1 cellular context compared by ENCODE assay signal in the genomic region with DNA sequence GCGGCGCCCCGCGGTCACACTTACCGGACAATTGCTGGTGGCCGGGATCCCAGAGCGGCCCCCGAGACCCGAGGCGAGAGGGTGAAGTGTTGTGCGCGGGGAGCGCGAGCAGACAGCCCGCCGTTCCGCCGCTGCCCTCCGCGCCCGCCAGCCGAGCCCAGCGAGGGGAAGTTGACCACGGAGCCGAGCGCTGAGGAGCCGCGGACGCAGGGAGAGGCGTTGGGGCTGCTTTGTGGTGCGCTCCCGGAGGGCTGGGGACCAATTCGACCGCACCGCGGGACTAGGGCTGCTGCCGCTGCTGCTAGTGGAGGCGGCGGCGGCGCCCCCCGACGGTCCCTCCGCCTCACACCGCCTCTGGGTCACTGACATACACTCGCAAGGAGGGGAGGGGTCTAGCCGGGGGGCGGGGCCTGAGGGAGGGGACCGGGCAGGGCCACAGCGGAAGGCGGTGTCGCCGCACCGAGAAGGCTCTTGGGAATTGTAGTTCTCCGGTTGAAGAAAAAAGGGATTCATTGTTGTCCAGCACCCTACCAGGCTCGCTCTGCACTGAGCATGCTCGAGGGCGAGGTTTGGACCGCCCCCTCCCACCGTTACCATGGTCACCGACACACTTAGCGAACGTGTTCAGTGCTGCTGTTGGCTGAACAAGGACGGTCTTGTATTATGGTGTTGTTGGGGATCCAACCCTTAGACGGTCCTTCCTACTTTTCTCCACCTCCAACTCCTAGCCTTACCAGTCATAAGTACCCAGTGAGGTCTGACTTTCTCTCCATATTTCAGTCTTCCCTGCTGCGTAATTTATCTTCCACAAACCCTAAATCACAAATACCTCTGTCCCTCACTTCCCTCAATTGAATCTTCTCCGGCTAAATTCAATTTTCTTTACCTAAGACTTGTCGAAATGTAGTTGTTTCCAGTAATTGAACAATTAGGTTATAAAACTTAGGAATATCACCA.
A peak's percentile ranks its signal among the peaks of the same experiment; 100 is the strongest.
TF ChIP-seq lines count a peak whose summit lies in the region.

A gene with protein sequence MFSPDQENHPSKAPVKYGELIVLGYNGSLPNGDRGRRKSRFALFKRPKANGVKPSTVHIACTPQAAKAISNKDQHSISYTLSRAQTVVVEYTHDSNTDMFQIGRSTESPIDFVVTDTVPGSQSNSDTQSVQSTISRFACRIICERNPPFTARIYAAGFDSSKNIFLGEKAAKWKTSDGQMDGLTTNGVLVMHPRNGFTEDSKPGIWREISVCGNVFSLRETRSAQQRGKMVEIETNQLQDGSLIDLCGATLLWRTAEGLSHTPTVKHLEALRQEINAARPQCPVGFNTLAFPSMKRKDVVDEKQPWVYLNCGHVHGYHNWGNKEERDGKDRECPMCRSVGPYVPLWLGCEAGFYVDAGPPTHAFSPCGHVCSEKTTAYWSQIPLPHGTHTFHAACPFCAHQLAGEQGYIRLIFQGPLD (minus strand): TSS at position 364 of the 957 bp plus-strand sequence. CDS start 36,110 bp downstream, outside the sequence.

TF ChIP-seq in HepG2, 621 proteins besides CTCF, POLR2A, EP300 and RAD21 (continued from another document and continues in another):
- TF ChIP-seq, protein P1, sequence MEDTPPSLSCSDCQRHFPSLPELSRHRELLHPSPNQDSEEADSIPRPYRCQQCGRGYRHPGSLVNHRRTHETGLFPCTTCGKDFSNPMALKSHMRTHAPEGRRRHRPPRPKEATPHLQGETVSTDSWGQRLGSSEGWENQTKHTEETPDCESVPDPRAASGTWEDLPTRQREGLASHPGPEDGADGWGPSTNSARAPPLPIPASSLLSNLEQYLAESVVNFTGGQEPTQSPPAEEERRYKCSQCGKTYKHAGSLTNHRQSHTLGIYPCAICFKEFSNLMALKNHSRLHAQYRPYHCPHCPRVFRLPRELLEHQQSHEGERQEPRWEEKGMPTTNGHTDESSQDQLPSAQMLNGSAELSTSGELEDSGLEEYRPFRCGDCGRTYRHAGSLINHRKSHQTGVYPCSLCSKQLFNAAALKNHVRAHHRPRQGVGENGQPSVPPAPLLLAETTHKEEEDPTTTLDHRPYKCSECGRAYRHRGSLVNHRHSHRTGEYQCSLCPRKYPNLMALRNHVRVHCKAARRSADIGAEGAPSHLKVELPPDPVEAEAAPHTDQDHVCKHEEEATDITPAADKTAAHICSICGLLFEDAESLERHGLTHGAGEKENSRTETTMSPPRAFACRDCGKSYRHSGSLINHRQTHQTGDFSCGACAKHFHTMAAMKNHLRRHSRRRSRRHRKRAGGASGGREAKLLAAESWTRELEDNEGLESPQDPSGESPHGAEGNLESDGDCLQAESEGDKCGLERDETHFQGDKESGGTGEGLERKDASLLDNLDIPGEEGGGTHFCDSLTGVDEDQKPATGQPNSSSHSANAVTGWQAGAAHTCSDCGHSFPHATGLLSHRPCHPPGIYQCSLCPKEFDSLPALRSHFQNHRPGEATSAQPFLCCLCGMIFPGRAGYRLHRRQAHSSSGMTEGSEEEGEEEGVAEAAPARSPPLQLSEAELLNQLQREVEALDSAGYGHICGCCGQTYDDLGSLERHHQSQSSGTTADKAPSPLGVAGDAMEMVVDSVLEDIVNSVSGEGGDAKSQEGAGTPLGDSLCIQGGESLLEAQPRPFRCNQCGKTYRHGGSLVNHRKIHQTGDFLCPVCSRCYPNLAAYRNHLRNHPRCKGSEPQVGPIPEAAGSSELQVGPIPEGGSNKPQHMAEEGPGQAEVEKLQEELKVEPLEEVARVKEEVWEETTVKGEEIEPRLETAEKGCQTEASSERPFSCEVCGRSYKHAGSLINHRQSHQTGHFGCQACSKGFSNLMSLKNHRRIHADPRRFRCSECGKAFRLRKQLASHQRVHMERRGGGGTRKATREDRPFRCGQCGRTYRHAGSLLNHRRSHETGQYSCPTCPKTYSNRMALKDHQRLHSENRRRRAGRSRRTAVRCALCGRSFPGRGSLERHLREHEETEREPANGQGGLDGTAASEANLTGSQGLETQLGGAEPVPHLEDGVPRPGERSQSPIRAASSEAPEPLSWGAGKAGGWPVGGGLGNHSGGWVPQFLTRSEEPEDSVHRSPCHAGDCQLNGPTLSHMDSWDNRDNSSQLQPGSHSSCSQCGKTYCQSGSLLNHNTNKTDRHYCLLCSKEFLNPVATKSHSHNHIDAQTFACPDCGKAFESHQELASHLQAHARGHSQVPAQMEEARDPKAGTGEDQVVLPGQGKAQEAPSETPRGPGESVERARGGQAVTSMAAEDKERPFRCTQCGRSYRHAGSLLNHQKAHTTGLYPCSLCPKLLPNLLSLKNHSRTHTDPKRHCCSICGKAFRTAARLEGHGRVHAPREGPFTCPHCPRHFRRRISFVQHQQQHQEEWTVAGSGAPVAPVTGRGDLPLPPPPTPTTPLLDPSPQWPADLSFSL (CRISPR knock-in tag; IDR thresholded peaks at IDR 0.05), result peak; percentile 66; the same call in 1 of the 2 replicates
- TF ChIP-seq KDM2A (CRISPR knock-in tag; IDR thresholded peaks at IDR 0.05; ENCODE audit: borderline replicate concordance, low read depth) (peak; percentile 88; the same call in 1 of the 2 replicates), ZNF772 (CRISPR knock-in tag; IDR thresholded peaks at IDR 0.05) (peak; percentile 93), PHF8 (CRISPR knock-in tag; IDR thresholded peaks at IDR 0.05) (peak; percentile 91), KAT7 (CRISPR knock-in tag; IDR thresholded peaks at IDR 0.05; ENCODE audit: borderline replicate concordance) (peak; percentile 98), SIX4 (CRISPR knock-in tag; IDR thresholded peaks at IDR 0.05) (no peak), HNF4G (IDR thresholded peaks at IDR 0.05; ENCODE audit: borderline replicate concordance, low read depth, low read length) (peak; percentile 41; the same call in 1 of the 2 replicates), HNF4G (CRISPR knock-in tag; IDR thresholded peaks at IDR 0.05; ENCODE audit: borderline replicate concordance, low read depth) (no peak), ZNF768 (CRISPR knock-in tag; IDR thresholded peaks at IDR 0.05) (peak; percentile 62; the same call in 1 of the 2 replicates), BHLHE40 (IDR thresholded peaks at IDR 0.05; ENCODE audit: low read length) (no peak), MIER2 (CRISPR knock-in tag; IDR thresholded peaks at IDR 0.05) (no peak), TEAD3 (CRISPR knock-in tag; optimal IDR thresholded peaks at IDR 0.05; ENCODE audit: borderline replicate concordance) (peak; percentile 22), ZSCAN12 (CRISPR knock-in tag; IDR thresholded peaks at IDR 0.05) (no peak), ZNF678 (CRISPR knock-in tag; IDR thresholded peaks at IDR 0.05) (peak; percentile 70; the same call in 1 of the 2 replicates), ZFYVE20 (CRISPR knock-in tag; IDR thresholded peaks at IDR 0.05; ENCODE audit: borderline replicate concordance, low read depth) (0 out of 2 replicates have a peak, but pooled peaks have one; percentile 64), RELA (CRISPR knock-in tag; IDR thresholded peaks at IDR 0.05) (no peak), AKAP8 (CRISPR knock-in tag; IDR thresholded peaks at IDR 0.05) (0 out of 2 replicates have a peak, but pooled peaks have one; percentile 78), REL (CRISPR knock-in tag; conservative IDR thresholded peaks at IDR 0.05) (no peak), ZSCAN22 (CRISPR knock-in tag; IDR thresholded peaks at IDR 0.05) (no peak), ZIK1 (CRISPR knock-in tag; IDR thresholded peaks at IDR 0.05; ENCODE audit: borderline replicate concordance, low read depth) (peak; percentile 89), ARID2 (CRISPR knock-in tag; IDR thresholded peaks at IDR 0.05; ENCODE audit: borderline replicate concordance) (no peak), ZNF260 (CRISPR knock-in tag; IDR thresholded peaks at IDR 0.05; ENCODE audit: borderline replicate concordance, low read depth) (no peak), KDM4B (CRISPR knock-in tag; IDR thresholded peaks at IDR 0.05) (peak; percentile 66), TOE1 (CRISPR knock-in tag; IDR thresholded peaks at IDR 0.05) (no peak), ZNF24 (IDR thresholded peaks at IDR 0.05) (peak; percentile 30; the same call in 1 of the 2 replicates), MXD4 (CRISPR knock-in tag; IDR thresholded peaks at IDR 0.05) (peak; percentile 78; the same call in 1 of the 2 replicates)
- TF ChIP-seq, protein P2, sequence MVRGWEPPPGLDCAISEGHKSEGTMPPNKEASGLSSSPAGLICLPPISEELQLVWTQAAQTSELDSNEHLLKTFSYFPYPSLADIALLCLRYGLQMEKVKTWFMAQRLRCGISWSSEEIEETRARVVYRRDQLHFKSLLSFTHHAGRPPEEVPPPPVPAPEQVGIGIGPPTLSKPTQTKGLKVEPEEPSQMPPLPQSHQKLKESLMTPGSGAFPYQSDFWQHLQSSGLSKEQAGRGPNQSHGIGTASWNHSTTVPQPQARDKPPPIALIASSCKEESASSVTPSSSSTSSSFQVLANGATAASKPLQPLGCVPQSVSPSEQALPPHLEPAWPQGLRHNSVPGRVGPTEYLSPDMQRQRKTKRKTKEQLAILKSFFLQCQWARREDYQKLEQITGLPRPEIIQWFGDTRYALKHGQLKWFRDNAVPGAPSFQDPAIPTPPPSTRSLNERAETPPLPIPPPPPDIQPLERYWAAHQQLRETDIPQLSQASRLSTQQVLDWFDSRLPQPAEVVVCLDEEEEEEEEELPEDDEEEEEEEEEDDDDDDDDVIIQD (CRISPR knock-in tag; IDR thresholded peaks at IDR 0.05; ENCODE audit: low read depth), result peak; percentile 6; the same call in 1 of the 2 replicates
- TF ChIP-seq, protein P3, sequence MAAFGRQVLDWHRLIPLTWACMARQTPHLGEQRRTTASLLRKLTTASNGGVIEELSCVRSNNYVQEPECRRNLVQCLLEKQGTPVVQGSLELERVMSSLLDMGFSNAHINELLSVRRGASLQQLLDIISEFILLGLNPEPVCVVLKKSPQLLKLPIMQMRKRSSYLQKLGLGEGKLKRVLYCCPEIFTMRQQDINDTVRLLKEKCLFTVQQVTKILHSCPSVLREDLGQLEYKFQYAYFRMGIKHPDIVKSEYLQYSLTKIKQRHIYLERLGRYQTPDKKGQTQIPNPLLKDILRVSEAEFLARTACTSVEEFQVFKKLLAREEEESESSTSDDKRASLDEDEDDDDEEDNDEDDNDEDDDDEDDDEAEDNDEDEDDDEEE (CRISPR knock-in tag; IDR thresholded peaks at IDR 0.05), result peak; percentile 83
- TF ChIP-seq, protein P4, sequence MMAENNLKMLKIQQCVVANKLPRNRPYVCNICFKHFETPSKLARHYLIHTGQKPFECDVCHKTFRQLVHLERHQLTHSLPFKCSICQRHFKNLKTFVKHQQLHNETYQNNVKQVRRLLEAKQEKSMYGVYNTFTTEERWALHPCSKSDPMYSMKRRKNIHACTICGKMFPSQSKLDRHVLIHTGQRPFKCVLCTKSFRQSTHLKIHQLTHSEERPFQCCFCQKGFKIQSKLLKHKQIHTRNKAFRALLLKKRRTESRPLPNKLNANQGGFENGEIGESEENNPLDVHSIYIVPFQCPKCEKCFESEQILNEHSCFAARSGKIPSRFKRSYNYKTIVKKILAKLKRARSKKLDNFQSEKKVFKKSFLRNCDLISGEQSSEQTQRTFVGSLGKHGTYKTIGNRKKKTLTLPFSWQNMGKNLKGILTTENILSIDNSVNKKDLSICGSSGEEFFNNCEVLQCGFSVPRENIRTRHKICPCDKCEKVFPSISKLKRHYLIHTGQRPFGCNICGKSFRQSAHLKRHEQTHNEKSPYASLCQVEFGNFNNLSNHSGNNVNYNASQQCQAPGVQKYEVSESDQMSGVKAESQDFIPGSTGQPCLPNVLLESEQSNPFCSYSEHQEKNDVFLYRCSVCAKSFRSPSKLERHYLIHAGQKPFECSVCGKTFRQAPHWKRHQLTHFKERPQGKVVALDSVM (CRISPR knock-in tag; IDR thresholded peaks at IDR 0.05), result no peak
- TF ChIP-seq, protein P5, sequence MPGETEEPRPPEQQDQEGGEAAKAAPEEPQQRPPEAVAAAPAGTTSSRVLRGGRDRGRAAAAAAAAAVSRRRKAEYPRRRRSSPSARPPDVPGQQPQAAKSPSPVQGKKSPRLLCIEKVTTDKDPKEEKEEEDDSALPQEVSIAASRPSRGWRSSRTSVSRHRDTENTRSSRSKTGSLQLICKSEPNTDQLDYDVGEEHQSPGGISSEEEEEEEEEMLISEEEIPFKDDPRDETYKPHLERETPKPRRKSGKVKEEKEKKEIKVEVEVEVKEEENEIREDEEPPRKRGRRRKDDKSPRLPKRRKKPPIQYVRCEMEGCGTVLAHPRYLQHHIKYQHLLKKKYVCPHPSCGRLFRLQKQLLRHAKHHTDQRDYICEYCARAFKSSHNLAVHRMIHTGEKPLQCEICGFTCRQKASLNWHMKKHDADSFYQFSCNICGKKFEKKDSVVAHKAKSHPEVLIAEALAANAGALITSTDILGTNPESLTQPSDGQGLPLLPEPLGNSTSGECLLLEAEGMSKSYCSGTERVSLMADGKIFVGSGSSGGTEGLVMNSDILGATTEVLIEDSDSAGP (CRISPR knock-in tag; IDR thresholded peaks at IDR 0.05; ENCODE audit: borderline replicate concordance), result peak; percentile 77; the same call in 1 of the 2 replicates
- TF ChIP-seq, protein P6, sequence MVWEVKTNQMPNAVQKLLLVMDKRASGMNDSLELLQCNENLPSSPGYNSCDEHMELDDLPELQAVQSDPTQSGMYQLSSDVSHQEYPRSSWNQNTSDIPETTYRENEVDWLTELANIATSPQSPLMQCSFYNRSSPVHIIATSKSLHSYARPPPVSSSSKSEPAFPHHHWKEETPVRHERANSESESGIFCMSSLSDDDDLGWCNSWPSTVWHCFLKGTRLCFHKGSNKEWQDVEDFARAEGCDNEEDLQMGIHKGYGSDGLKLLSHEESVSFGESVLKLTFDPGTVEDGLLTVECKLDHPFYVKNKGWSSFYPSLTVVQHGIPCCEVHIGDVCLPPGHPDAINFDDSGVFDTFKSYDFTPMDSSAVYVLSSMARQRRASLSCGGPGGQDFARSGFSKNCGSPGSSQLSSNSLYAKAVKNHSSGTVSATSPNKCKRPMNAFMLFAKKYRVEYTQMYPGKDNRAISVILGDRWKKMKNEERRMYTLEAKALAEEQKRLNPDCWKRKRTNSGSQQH (CRISPR knock-in tag; IDR thresholded peaks at IDR 0.05; ENCODE audit: low read depth), result peak; percentile 31; the same call in 1 of the 2 replicates
- TF ChIP-seq, protein P7, sequence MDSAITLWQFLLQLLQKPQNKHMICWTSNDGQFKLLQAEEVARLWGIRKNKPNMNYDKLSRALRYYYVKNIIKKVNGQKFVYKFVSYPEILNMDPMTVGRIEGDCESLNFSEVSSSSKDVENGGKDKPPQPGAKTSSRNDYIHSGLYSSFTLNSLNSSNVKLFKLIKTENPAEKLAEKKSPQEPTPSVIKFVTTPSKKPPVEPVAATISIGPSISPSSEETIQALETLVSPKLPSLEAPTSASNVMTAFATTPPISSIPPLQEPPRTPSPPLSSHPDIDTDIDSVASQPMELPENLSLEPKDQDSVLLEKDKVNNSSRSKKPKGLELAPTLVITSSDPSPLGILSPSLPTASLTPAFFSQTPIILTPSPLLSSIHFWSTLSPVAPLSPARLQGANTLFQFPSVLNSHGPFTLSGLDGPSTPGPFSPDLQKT (CRISPR knock-in tag; IDR thresholded peaks at IDR 0.05; ENCODE audit: borderline replicate concordance), result no peak
- TF ChIP-seq, protein P8, sequence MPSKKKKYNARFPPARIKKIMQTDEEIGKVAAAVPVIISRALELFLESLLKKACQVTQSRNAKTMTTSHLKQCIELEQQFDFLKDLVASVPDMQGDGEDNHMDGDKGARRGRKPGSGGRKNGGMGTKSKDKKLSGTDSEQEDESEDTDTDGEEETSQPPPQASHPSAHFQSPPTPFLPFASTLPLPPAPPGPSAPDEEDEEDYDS (CRISPR knock-in tag; IDR thresholded peaks at IDR 0.05), result peak; percentile 95
- TF ChIP-seq, protein P9, sequence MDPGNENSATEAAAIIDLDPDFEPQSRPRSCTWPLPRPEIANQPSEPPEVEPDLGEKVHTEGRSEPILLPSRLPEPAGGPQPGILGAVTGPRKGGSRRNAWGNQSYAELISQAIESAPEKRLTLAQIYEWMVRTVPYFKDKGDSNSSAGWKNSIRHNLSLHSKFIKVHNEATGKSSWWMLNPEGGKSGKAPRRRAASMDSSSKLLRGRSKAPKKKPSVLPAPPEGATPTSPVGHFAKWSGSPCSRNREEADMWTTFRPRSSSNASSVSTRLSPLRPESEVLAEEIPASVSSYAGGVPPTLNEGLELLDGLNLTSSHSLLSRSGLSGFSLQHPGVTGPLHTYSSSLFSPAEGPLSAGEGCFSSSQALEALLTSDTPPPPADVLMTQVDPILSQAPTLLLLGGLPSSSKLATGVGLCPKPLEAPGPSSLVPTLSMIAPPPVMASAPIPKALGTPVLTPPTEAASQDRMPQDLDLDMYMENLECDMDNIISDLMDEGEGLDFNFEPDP (CRISPR knock-in tag; conservative IDR thresholded peaks at IDR 0.05), result no peak
